10 cellular contexts compared by ENCODE assay signal in the genomic region with DNA sequence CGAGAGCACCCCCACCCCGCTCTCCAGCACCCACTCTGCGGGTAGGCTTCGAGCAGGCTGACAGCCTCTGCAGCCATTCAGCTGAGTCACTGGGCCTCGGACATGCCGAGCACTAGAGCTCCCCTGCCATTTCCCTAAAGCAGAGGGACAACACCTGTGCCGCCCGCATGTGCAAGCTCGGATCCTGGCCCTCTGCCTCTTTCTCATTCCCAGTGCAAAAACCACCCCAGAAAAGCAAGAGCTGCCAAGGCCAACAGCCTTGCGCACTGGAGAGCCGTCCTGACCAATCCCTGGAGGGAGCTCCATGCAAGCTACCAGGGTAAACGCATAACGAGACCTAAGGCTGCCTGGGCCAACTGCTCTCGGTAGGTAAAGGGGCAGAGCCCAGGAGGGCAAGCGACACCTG. TPM values are rescaled to one million over a fixed set of nuclear protein-coding genes. Genes with fewer than 3 reads are reported as not detected.
DNase-seq lines count a peak whose midpoint lies in the region; ATAC-seq lines count a peak whose summit lies in the region.
"Had no signal": no experiment of that assay in that cellular context is flagged by ENCODE, and none has a peak within 500 bp of the region (broad histone marks: within the 10 kb centered on the region; RNA-seq: fewer than 3 reads in every experiment).

No MANE protein-coding gene starts in this region.

- H3K27me3 ChIP-seq in layer of hippocampus (ENCODE audit: control insufficient read depth, insufficient read depth, low read length) (no peaks in the 10 kb centered on the region), stomach smooth muscle (ENCODE audit: control insufficient read depth in 1 of 2, insufficient read depth in 2 of 2, low read length in 2 of 2) (peaks cover 0 to 7% of the 10 kb centered on the region in 2 donors)

- DNase-seq in activated CD4-positive, alpha-beta T cell treated with anti-CD3 and anti-CD28 coated beads, Interleukin-2, amount 10 ng/mL, durations not matched to agents 24 days and 14 days, result no peak
- DNase-seq in activated CD4-positive, alpha-beta T cell treated with anti-CD3 and anti-CD28 coated beads for 1 hour, result no peak
- DNase-seq in activated naive CD8-positive, alpha-beta T cell treated with anti-CD3 and anti-CD28 coated beads for 36 hours, result no peak
- no peak for DNase-seq in NCI-H2029 treated with DMSO at 0.1 percent for 48 hours (lab: John Stamatoyannopoulos, UW)
- DNase-seq in NK-92 treated with Interleukin-12 subunit alpha and Interleukin-12 subunit beta, amount 100 ng/mL, for 24 hours (lab: John Stamatoyannopoulos, UW), result no peak
- DNase-seq: MV-4-11, SHP77 had no signal

- peaks cover 9% of the 10 kb centered on the region in 2 donors for H3K36me3 ChIP-seq in stomach smooth muscle (ENCODE audit: control insufficient read depth in 2 of 2, insufficient read depth in 2 of 2, low read length in 2 of 2)

- H3K9ac ChIP-seq in stomach smooth muscle (ENCODE audit: low read length in 2 of 2), result peak overlapping the region in 1 of 2 donors; percentile 21

- peak overlapping the region; percentile 91 for H3K27ac Mint-ChIP-seq in activated CD4-positive, alpha-beta T cell treated with anti-CD3 and anti-CD28 coated beads, Interleukin-2, amount 10 ng/mL, durations not matched to agents 24 days and 14 days
- H3K27ac Mint-ChIP-seq in activated naive CD8-positive, alpha-beta T cell treated with anti-CD3 and anti-CD28 coated beads for 36 hours, result peak overlapping the region; percentile 96

- intact Hi-C loops in activated CD4-positive, alpha-beta T cell treated with anti-CD3 and anti-CD28 coated beads, Interleukin-2, amount 10 ng/mL, durations not matched to agents 24 days and 14 days (cut with micrococcal nuclease), result no loop called here

- ATAC-seq in HG02981 (IDR thresholded peaks at IDR 0.05; ENCODE audit: unreplicated experiment), result no peak

- peaks cover 46% of the 10 kb centered on the region for H3K4me1 ChIP-seq in stomach smooth muscle (ENCODE audit: control insufficient read depth, insufficient read depth, low read length)

- no peaks in the 10 kb centered on the region for H3K9me3 Mint-ChIP-seq in activated CD4-positive, alpha-beta T cell treated with anti-CD3 and anti-CD28 coated beads, Interleukin-2, amount 10 ng/mL, durations not matched to agents 24 days and 14 days
- no peaks in the 10 kb centered on the region for H3K9me3 Mint-ChIP-seq in activated naive CD8-positive, alpha-beta T cell treated with anti-CD3 and anti-CD28 coated beads for 36 hours

- H3K27me3 Mint-ChIP-seq in activated CD4-positive, alpha-beta T cell treated with anti-CD3 and anti-CD28 coated beads, Interleukin-2, amount 10 ng/mL, durations not matched to agents 24 days and 14 days, result no peaks in the 10 kb centered on the region
- H3K27me3 Mint-ChIP-seq in activated naive CD8-positive, alpha-beta T cell treated with anti-CD3 and anti-CD28 coated beads for 36 hours, result no peaks in the 10 kb centered on the region

- peak overlapping the region; percentile 43 to 52 for H3K4me3 ChIP-seq in stomach smooth muscle (ENCODE audit: low read length in 2 of 2)

- no peaks in the 10 kb centered on the region for H3K9me3 ChIP-seq in stomach smooth muscle (ENCODE audit: control insufficient read depth in 2 of 2, low read length in 2 of 2)

- peaks cover 23% of the 10 kb centered on the region for H3K36me3 Mint-ChIP-seq in activated CD4-positive, alpha-beta T cell treated with anti-CD3 and anti-CD28 coated beads, Interleukin-2, amount 10 ng/mL, durations not matched to agents 24 days and 14 days (ENCODE audit: low read depth)
- peaks cover 41% of the 10 kb centered on the region for H3K36me3 Mint-ChIP-seq in activated naive CD8-positive, alpha-beta T cell treated with anti-CD3 and anti-CD28 coated beads for 36 hours

- peaks cover 22% of the 10 kb centered on the region for H3K4me1 Mint-ChIP-seq in activated CD4-positive, alpha-beta T cell treated with anti-CD3 and anti-CD28 coated beads, Interleukin-2, amount 10 ng/mL, durations not matched to agents 24 days and 14 days
- H3K4me1 Mint-ChIP-seq in activated naive CD8-positive, alpha-beta T cell treated with anti-CD3 and anti-CD28 coated beads for 36 hours, result peaks cover 27% of the 10 kb centered on the region

- H3K4me3 Mint-ChIP-seq in activated CD4-positive, alpha-beta T cell treated with anti-CD3 and anti-CD28 coated beads, Interleukin-2, amount 10 ng/mL, durations not matched to agents 24 days and 14 days, result peak overlapping the region; percentile 98
- H3K4me3 Mint-ChIP-seq in activated naive CD8-positive, alpha-beta T cell treated with anti-CD3 and anti-CD28 coated beads for 36 hours, result peak overlapping the region; percentile 100

- H3K27ac ChIP-seq in layer of hippocampus (ENCODE audit: low read depth, low read length) (peak overlapping the region; percentile 47), stomach smooth muscle (ENCODE audit: low read length) (peak overlapping the region; percentile 99)

RNA-seq across cellular contexts. Expression of gene HCFC1, which starts 5.3 kb away (rescaled TPM):
- total RNA-seq in activated CD4-positive, alpha-beta T cell treated with anti-CD3 and anti-CD28 coated beads, Interleukin-2, amount 10 ng/mL, durations not matched to agents 24 days and 14 days, result 107 and 109 TPM in 2 replicates
- 100 to 1,000 TPM; 140 to 142 TPM for total RNA-seq in activated naive CD8-positive, alpha-beta T cell treated with anti-CD3 and anti-CD28 coated beads for 36 hours

RNA-seq across cellular contexts. Expression of gene TMEM187, which starts 6.3 kb away (rescaled TPM):
- total RNA-seq in activated CD4-positive, alpha-beta T cell treated with anti-CD3 and anti-CD28 coated beads, Interleukin-2, amount 10 ng/mL, durations not matched to agents 24 days and 14 days, result 2.4 and 3.8 TPM in 2 replicates
- total RNA-seq in activated naive CD8-positive, alpha-beta T cell treated with anti-CD3 and anti-CD28 coated beads for 36 hours, result 1 to 10 TPM; 3.4 to 6.2 TPM

RNA-seq across cellular contexts. Expression of gene RENBP, which starts 21.8 kb away (rescaled TPM):
- 13.7 and 15.1 TPM in 2 replicates for total RNA-seq in activated CD4-positive, alpha-beta T cell treated with anti-CD3 and anti-CD28 coated beads, Interleukin-2, amount 10 ng/mL, durations not matched to agents 24 days and 14 days
- total RNA-seq in activated naive CD8-positive, alpha-beta T cell treated with anti-CD3 and anti-CD28 coated beads for 36 hours, result 10 to 100 TPM; 15.2 to 15.7 TPM

RNA-seq across cellular contexts. Expression of gene NAA10, which starts 31.4 kb away (rescaled TPM):
- total RNA-seq in activated CD4-positive, alpha-beta T cell treated with anti-CD3 and anti-CD28 coated beads, Interleukin-2, amount 10 ng/mL, durations not matched to agents 24 days and 14 days, result 153 and 168 TPM in 2 replicates
- total RNA-seq in activated naive CD8-positive, alpha-beta T cell treated with anti-CD3 and anti-CD28 coated beads for 36 hours, result 100 to 1,000 TPM; 150 to 153 TPM

RNA-seq across cellular contexts. Expression of gene ARHGAP4, which starts 40.2 kb away (rescaled TPM):
- 135 and 137 TPM in 2 replicates for total RNA-seq in activated CD4-positive, alpha-beta T cell treated with anti-CD3 and anti-CD28 coated beads, Interleukin-2, amount 10 ng/mL, durations not matched to agents 24 days and 14 days
- 100 to 1,000 TPM; 112 to 123 TPM for total RNA-seq in activated naive CD8-positive, alpha-beta T cell treated with anti-CD3 and anti-CD28 coated beads for 36 hours
